1 cellular context compared by ENCODE assay signal in the genomic region with DNA sequence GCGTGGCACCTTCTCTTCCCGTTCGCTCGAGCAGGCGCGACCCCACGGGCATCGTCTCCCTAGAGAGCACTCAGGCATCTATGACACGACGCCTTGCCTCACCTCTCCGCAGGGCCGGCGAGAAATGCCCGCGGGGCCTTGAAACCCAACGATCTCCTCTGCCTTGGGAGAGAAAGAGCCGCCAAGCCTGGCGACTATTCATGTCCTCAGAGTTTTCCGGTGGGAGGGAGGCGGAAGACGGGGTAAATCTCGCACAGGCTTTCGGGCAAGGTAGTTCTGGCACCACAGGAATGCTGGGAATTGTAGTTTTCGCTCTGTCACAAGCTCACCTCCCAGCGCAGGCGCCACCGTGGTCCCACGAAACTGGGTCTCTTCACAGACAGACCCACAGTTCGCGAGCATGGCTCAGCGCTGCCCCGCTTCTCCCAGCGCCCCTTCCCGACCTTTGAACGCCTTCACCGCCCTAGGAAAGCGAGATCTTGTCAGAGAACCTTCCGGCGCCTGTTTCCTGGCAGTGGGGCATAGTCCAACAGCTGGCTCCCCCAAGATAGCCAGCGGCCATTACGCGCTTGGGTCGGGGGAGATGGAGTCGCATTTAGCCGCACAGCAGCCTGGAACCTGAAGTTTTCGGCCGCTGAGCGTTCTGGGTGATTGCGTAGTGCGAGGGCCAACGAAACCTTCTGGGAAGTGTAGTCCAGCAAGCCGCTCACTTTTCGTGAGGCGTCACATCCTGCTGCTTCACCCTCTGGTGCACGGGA.
TF ChIP-seq lines count a peak whose summit lies in the region.

A gene with protein sequence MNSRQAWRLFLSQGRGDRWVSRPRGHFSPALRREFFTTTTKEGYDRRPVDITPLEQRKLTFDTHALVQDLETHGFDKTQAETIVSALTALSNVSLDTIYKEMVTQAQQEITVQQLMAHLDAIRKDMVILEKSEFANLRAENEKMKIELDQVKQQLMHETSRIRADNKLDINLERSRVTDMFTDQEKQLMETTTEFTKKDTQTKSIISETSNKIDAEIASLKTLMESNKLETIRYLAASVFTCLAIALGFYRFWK (minus strand): TSS at position 597 of the 758 bp plus-strand sequence. CDS start 395 bp downstream, at position 202.

TF ChIP-seq in HepG2, 621 proteins besides CTCF, POLR2A, EP300 and RAD21 (continued from another document and continues in another):
- TF ChIP-seq, protein P1, sequence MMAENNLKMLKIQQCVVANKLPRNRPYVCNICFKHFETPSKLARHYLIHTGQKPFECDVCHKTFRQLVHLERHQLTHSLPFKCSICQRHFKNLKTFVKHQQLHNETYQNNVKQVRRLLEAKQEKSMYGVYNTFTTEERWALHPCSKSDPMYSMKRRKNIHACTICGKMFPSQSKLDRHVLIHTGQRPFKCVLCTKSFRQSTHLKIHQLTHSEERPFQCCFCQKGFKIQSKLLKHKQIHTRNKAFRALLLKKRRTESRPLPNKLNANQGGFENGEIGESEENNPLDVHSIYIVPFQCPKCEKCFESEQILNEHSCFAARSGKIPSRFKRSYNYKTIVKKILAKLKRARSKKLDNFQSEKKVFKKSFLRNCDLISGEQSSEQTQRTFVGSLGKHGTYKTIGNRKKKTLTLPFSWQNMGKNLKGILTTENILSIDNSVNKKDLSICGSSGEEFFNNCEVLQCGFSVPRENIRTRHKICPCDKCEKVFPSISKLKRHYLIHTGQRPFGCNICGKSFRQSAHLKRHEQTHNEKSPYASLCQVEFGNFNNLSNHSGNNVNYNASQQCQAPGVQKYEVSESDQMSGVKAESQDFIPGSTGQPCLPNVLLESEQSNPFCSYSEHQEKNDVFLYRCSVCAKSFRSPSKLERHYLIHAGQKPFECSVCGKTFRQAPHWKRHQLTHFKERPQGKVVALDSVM (CRISPR knock-in tag; IDR thresholded peaks at IDR 0.05), result no peak
- TF ChIP-seq KLF13 (CRISPR knock-in tag; IDR thresholded peaks at IDR 0.05) (no peak), NFE2 (CRISPR knock-in tag; IDR thresholded peaks at IDR 0.05) (no peak), RBAK (CRISPR knock-in tag; IDR thresholded peaks at IDR 0.05) (peak; percentile 4; the same call in 1 of the 2 replicates), CENPX (CRISPR knock-in tag; IDR thresholded peaks at IDR 0.05) (no peak), ZEB1 (IDR thresholded peaks at IDR 0.05; ENCODE audit: insufficient replicate concordance, low read depth) (no peak), ZNF7 (CRISPR knock-in tag; IDR thresholded peaks at IDR 0.05) (no peak; the same call in 1 of the 2 replicates), ZNF543 (CRISPR knock-in tag; IDR thresholded peaks at IDR 0.05) (peak; percentile 90; the same call in 1 of the 2 replicates), CBFB (CRISPR knock-in tag; IDR thresholded peaks at IDR 0.05) (peak; percentile 74), SAP130 (CRISPR knock-in tag; IDR thresholded peaks at IDR 0.05; ENCODE audit: low read depth) (peak; percentile 85), ZNF747 (CRISPR knock-in tag; IDR thresholded peaks at IDR 0.05; ENCODE audit: borderline replicate concordance) (peak; percentile 79; the same call in 1 of the 2 replicates), NFIC (IDR thresholded peaks at IDR 0.05; ENCODE audit: low read length) (no peak; the same call in 1 of the 2 replicates), ZNF34 (CRISPR knock-in tag; IDR thresholded peaks at IDR 0.05; ENCODE audit: borderline replicate concordance) (no peak), ETV6 (CRISPR knock-in tag; conservative IDR thresholded peaks at IDR 0.05) (0 out of 2 replicates have a peak, but pooled peaks have one; percentile 32), ZNF678 (CRISPR knock-in tag; IDR thresholded peaks at IDR 0.05) (no peak), KLF6 (CRISPR knock-in tag; IDR thresholded peaks at IDR 0.05) (peak; percentile 96), KLF15 (CRISPR knock-in tag; IDR thresholded peaks at IDR 0.05; ENCODE audit: borderline replicate concordance) (no peak), ZNF12 (CRISPR knock-in tag; IDR thresholded peaks at IDR 0.05) (0 out of 2 replicates have a peak, but pooled peaks have one; percentile 52), RBM22 (optimal IDR thresholded peaks at IDR 0.05; ENCODE audit: low read length) (no peak), ZNF629 (CRISPR knock-in tag; conservative IDR thresholded peaks at IDR 0.05) (no peak), POGZ (CRISPR knock-in tag; IDR thresholded peaks at IDR 0.05) (peak; percentile 93), ZSCAN30 (CRISPR knock-in tag; IDR thresholded peaks at IDR 0.05) (no peak), ZNF792 (CRISPR knock-in tag; IDR thresholded peaks at IDR 0.05) (peak; percentile 41; the same call in 1 of the 2 replicates), SP2 (CRISPR knock-in tag; IDR thresholded peaks at IDR 0.05) (no peak; the same call in 1 of the 2 replicates), HNRNPH1 (optimal IDR thresholded peaks at IDR 0.05; ENCODE audit: low read depth, low read length) (no peak)
- TF ChIP-seq, protein P2, sequence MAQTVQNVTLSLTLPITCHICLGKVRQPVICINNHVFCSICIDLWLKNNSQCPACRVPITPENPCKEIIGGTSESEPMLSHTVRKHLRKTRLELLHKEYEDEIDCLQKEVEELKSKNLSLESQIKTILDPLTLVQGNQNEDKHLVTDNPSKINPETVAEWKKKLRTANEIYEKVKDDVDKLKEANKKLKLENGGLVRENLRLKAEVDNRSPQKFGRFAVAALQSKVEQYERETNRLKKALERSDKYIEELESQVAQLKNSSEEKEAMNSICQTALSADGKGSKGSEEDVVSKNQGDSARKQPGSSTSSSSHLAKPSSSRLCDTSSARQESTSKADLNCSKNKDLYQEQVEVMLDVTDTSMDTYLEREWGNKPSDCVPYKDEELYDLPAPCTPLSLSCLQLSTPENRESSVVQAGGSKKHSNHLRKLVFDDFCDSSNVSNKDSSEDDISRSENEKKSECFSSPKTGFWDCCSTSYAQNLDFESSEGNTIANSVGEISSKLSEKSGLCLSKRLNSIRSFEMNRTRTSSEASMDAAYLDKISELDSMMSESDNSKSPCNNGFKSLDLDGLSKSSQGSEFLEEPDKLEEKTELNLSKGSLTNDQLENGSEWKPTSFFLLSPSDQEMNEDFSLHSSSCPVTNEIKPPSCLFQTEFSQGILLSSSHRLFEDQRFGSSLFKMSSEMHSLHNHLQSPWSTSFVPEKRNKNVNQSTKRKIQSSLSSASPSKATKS (CRISPR knock-in tag; IDR thresholded peaks at IDR 0.05), result no peak
- TF ChIP-seq, protein P3, sequence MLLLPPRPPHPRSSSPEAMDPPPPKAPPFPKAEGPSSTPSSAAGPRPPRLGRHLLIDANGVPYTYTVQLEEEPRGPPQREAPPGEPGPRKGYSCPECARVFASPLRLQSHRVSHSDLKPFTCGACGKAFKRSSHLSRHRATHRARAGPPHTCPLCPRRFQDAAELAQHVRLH (CRISPR knock-in tag; IDR thresholded peaks at IDR 0.05; ENCODE audit: borderline replicate concordance, low read depth), result no peak; the same call in 1 of the 2 replicates
- TF ChIP-seq, protein P4, sequence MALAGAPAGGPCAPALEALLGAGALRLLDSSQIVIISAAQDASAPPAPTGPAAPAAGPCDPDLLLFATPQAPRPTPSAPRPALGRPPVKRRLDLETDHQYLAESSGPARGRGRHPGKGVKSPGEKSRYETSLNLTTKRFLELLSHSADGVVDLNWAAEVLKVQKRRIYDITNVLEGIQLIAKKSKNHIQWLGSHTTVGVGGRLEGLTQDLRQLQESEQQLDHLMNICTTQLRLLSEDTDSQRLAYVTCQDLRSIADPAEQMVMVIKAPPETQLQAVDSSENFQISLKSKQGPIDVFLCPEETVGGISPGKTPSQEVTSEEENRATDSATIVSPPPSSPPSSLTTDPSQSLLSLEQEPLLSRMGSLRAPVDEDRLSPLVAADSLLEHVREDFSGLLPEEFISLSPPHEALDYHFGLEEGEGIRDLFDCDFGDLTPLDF (CRISPR knock-in tag; IDR thresholded peaks at IDR 0.05), result no peak; the same call in none of the 2 replicates
- TF ChIP-seq, protein P5, sequence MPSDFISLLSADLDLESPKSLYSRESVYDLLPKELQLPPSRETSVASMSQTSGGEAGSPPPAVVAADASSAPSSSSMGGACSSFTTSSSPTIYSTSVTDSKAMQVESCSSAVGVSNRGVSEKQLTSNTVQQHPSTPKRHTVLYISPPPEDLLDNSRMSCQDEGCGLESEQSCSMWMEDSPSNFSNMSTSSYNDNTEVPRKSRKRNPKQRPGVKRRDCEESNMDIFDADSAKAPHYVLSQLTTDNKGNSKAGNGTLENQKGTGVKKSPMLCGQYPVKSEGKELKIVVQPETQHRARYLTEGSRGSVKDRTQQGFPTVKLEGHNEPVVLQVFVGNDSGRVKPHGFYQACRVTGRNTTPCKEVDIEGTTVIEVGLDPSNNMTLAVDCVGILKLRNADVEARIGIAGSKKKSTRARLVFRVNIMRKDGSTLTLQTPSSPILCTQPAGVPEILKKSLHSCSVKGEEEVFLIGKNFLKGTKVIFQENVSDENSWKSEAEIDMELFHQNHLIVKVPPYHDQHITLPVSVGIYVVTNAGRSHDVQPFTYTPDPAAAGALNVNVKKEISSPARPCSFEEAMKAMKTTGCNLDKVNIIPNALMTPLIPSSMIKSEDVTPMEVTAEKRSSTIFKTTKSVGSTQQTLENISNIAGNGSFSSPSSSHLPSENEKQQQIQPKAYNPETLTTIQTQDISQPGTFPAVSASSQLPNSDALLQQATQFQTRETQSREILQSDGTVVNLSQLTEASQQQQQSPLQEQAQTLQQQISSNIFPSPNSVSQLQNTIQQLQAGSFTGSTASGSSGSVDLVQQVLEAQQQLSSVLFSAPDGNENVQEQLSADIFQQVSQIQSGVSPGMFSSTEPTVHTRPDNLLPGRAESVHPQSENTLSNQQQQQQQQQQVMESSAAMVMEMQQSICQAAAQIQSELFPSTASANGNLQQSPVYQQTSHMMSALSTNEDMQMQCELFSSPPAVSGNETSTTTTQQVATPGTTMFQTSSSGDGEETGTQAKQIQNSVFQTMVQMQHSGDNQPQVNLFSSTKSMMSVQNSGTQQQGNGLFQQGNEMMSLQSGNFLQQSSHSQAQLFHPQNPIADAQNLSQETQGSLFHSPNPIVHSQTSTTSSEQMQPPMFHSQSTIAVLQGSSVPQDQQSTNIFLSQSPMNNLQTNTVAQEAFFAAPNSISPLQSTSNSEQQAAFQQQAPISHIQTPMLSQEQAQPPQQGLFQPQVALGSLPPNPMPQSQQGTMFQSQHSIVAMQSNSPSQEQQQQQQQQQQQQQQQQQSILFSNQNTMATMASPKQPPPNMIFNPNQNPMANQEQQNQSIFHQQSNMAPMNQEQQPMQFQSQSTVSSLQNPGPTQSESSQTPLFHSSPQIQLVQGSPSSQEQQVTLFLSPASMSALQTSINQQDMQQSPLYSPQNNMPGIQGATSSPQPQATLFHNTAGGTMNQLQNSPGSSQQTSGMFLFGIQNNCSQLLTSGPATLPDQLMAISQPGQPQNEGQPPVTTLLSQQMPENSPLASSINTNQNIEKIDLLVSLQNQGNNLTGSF (CRISPR knock-in tag; IDR thresholded peaks at IDR 0.05), result 0 out of 2 replicates have a peak, but pooled peaks have one; percentile 60
- TF ChIP-seq, protein P6, sequence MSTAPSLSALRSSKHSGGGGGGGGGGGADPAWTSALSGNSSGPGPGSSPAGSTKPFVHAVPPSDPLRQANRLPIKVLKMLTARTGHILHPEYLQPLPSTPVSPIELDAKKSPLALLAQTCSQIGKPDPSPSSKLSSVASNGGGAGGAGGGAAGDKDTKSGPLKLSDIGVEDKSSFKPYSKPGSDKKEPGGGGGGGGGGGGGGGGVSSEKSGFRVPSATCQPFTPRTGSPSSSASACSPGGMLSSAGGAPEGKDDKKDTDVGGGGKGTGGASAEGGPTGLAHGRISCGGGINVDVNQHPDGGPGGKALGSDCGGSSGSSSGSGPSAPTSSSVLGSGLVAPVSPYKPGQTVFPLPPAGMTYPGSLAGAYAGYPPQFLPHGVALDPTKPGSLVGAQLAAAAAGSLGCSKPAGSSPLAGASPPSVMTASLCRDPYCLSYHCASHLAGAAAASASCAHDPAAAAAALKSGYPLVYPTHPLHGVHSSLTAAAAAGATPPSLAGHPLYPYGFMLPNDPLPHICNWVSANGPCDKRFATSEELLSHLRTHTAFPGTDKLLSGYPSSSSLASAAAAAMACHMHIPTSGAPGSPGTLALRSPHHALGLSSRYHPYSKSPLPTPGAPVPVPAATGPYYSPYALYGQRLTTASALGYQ (CRISPR knock-in tag; IDR thresholded peaks at IDR 0.05), result peak; percentile 39
- TF ChIP-seq, protein P7, sequence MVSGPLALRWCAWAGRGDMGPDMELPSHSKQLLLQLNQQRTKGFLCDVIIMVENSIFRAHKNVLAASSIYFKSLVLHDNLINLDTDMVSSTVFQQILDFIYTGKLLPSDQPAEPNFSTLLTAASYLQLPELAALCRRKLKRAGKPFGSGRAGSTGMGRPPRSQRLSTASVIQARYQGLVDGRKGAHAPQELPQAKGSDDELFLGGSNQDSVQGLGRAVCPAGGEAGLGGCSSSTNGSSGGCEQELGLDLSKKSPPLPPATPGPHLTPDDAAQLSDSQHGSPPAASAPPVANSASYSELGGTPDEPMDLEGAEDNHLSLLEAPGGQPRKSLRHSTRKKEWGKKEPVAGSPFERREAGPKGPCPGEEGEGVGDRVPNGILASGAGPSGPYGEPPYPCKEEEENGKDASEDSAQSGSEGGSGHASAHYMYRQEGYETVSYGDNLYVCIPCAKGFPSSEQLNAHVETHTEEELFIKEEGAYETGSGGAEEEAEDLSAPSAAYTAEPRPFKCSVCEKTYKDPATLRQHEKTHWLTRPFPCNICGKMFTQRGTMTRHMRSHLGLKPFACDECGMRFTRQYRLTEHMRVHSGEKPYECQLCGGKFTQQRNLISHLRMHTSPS (CRISPR knock-in tag; IDR thresholded peaks at IDR 0.05; ENCODE audit: low read depth), result peak; percentile 30; the same call in 1 of the 2 replicates
- TF ChIP-seq, protein P8, sequence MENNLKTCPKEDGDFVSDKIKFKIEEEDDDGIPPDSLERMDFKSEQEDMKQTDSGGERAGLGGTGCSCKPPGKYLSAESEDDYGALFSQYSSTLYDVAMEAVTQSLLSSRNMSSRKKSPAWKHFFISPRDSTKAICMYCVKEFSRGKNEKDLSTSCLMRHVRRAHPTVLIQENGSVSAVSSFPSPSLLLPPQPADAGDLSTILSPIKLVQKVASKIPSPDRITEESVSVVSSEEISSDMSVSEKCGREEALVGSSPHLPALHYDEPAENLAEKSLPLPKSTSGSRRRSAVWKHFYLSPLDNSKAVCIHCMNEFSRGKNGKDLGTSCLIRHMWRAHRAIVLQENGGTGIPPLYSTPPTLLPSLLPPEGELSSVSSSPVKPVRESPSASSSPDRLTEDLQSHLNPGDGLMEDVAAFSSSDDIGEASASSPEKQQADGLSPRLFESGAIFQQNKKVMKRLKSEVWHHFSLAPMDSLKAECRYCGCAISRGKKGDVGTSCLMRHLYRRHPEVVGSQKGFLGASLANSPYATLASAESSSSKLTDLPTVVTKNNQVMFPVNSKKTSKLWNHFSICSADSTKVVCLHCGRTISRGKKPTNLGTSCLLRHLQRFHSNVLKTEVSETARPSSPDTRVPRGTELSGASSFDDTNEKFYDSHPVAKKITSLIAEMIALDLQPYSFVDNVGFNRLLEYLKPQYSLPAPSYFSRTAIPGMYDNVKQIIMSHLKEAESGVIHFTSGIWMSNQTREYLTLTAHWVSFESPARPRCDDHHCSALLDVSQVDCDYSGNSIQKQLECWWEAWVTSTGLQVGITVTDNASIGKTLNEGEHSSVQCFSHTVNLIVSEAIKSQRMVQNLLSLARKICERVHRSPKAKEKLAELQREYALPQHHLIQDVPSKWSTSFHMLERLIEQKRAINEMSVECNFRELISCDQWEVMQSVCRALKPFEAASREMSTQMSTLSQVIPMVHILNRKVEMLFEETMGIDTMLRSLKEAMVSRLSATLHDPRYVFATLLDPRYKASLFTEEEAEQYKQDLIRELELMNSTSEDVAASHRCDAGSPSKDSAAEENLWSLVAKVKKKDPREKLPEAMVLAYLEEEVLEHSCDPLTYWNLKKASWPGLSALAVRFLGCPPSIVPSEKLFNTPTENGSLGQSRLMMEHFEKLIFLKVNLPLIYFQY (CRISPR knock-in tag; IDR thresholded peaks at IDR 0.05; ENCODE audit: borderline replicate concordance), result peak; percentile 81
- TF ChIP-seq, protein P9, sequence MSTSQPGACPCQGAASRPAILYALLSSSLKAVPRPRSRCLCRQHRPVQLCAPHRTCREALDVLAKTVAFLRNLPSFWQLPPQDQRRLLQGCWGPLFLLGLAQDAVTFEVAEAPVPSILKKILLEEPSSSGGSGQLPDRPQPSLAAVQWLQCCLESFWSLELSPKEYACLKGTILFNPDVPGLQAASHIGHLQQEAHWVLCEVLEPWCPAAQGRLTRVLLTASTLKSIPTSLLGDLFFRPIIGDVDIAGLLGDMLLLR (CRISPR knock-in tag; IDR thresholded peaks at IDR 0.05), result peak; percentile 69; the same call in 1 of the 2 replicates
